In the genomic region with DNA sequence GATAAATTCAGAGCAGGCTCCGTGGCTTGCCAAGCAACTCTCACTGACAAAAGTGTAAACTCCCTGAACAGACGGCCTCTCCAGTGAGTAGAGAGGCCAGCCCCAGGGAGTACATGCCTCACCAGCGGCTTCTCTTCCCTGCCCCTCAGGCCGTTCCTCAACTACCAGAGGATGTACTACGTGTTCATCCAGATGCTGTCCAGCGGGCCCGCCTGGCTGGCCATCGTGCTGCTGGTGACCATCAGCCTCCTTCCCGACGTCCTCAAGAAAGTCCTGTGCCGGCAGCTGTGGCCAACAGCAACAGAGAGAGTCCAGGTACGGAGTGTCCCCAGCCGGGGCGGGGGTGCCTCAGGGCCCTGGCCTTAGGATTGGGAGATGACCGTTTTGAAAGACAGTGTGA, we compare ENCODE assay signal across 15 cellular contexts.
DNase-seq lines count a peak whose midpoint lies in the region; ATAC-seq and TF ChIP-seq lines count a peak whose summit lies in the region.
"Had no signal": no experiment of that assay in that cellular context is flagged by ENCODE, and none has a peak within 500 bp of the region (broad histone marks: within the 10 kb centered on the region; RNA-seq: fewer than 3 reads in every experiment).

No MANE protein-coding gene starts in this region.

- H3K4me1 Mint-ChIP-seq in chondrocyte (ENCODE audit: low read depth), result no peaks in the 10 kb centered on the region
- H3K4me1 Mint-ChIP-seq in naive thymus-derived CD4-positive, alpha-beta T cell, result peaks cover 21 to 33% (median 27%) of the 10 kb centered on the region in 7 donors

- no peak overlapping the region for H3K4me3 ChIP-seq in left ventricle myocardium inferior
- no peak overlapping the region for H3K4me3 ChIP-seq in naive thymus-derived CD4-positive, alpha-beta T cell (ENCODE audit: low read length)
- no peak overlapping the region for H3K4me3 ChIP-seq in suprapubic skin

- TF ChIP-seq POLR2A in suprapubic skin (IDR thresholded peaks at IDR 0.05), result no peak

- H3K36me3 Mint-ChIP-seq in chondrocyte (ENCODE audit: low read depth), result peaks cover 5% of the 10 kb centered on the region
- H3K36me3 Mint-ChIP-seq in naive thymus-derived CD4-positive, alpha-beta T cell, result peaks cover 18 to 60% (median 46%) of the 10 kb centered on the region in 5 donors

- H3K9me3 ChIP-seq in left ventricle myocardium inferior (replicated peaks) (no peaks in the 10 kb centered on the region), suprapubic skin (no peaks in the 10 kb centered on the region)
- peaks cover 0 to 16% (median 3%) of the 10 kb centered on the region in 3 experiments for H3K9me3 ChIP-seq in naive thymus-derived CD4-positive, alpha-beta T cell (ENCODE audit: control insufficient read depth in 2 of 3, low read length in 3 of 3)

- H3K9me3 Mint-ChIP-seq in chondrocyte (ENCODE audit: low read depth), result no peaks in the 10 kb centered on the region
- peaks cover 0 to 29% (median 15%) of the 10 kb centered on the region in 11 donors for H3K9me3 Mint-ChIP-seq in naive thymus-derived CD4-positive, alpha-beta T cell

- POLR2A ChIA-PET in naive thymus-derived CD4-positive, alpha-beta T cell (lab: Charles Lee), result no interaction called here
- POLR2A ChIA-PET in GM10248 (lab: Yijun Ruan, JAX), result no interaction called here

- no peak for TF ChIP-seq EP300 in suprapubic skin (IDR thresholded peaks at IDR 0.05)

- H3K27me3 ChIP-seq in left ventricle myocardium inferior (ENCODE audit: low read depth), result no peaks in the 10 kb centered on the region
- H3K27me3 ChIP-seq in naive thymus-derived CD4-positive, alpha-beta T cell (ENCODE audit: control insufficient read depth in 2 of 2, insufficient read depth in 2 of 2, low read length in 2 of 2), result no peaks in the 10 kb centered on the region
- no peaks in the 10 kb centered on the region for H3K27me3 ChIP-seq in suprapubic skin

- no peak overlapping the region for H3K4me3 Mint-ChIP-seq in chondrocyte (ENCODE audit: unreplicated experiment)
- peak overlapping the region in 2 of 10 donors; percentile 28 to 32 for H3K4me3 Mint-ChIP-seq in naive thymus-derived CD4-positive, alpha-beta T cell

- CTCF ChIA-PET in naive thymus-derived CD4-positive, alpha-beta T cell (lab: Charles Lee), result no interaction called here
- CTCF ChIA-PET in GM10248 (lab: Yijun Ruan, JAX), result interaction anchor here (1.1 to 3.3 kb wide), 7 partner anchors 11 to 243 kb away, joined by 3 to 104 read pairs (median 20); no protein-coding TSS in a partner anchor

- 92% methylated on average over 15 of the region's 15 CpGs for WGBS in suprapubic skin

- H3K27ac ChIP-seq in left ventricle myocardium inferior (replicated peaks), result no peak overlapping the region
- no peak overlapping the region for H3K27ac ChIP-seq in naive thymus-derived CD4-positive, alpha-beta T cell (ENCODE audit: low read depth, low read length)
- no peak overlapping the region for H3K27ac ChIP-seq in suprapubic skin

- no peak for TF ChIP-seq CTCF in left ventricle myocardium inferior (IDR thresholded peaks at IDR 0.05; ENCODE audit: borderline replicate concordance)
- TF ChIP-seq CTCF in chondrocyte (IDR thresholded peaks at IDR 0.05), result no peak
- no peak for TF ChIP-seq CTCF in suprapubic skin (IDR thresholded peaks at IDR 0.05)
- TF ChIP-seq CTCF in GM10248 (IDR thresholded peaks at IDR 0.05; ENCODE audit: control extremely low read depth, extremely low read depth, low read depth, missing control alignments), result no peak

- no peaks in the 10 kb centered on the region for H3K27me3 Mint-ChIP-seq in chondrocyte (ENCODE audit: low read depth)
- peaks cover 0 to 4% (median 0%) of the 10 kb centered on the region in 5 donors for H3K27me3 Mint-ChIP-seq in naive thymus-derived CD4-positive, alpha-beta T cell

- ATAC-seq in Right ventricle myocardium inferior, result no peak
- no peak for ATAC-seq in naive thymus-derived CD4-positive, alpha-beta T cell
- no peak for ATAC-seq in GM18873 (IDR thresholded peaks at IDR 0.05; ENCODE audit: low FRiP score, unreplicated experiment)

- peak; percentile 0 for DNase-seq in left ventricle myocardium inferior
- no peak for DNase-seq in Right ventricle myocardium inferior (ENCODE audit: missing footprints)
- DNase-seq in chondrocyte (ENCODE audit: low spot score), result peak; percentile 90
- DNase-seq in naive thymus-derived CD4-positive, alpha-beta T cell, result no peak
- DNase-seq in suprapubic skin (ENCODE audit: low spot score in 2 of 2), result peak; percentile 44 to 68
- DNase-seq in GM10248 (ENCODE audit: extremely low spot score), result no peak
- DNase-seq: COR-L47, DMS153, HCEC 1CT, IMR-90, NCI-H187 treated with DMSO at 0.1 percent for 48 hours, NCI-H446, NCI-H69, SHP77 treated with DMSO at 0.1 percent for 48 hours had no signal

- H3K4me1 ChIP-seq in left ventricle myocardium inferior (peaks cover 38% of the 10 kb centered on the region), suprapubic skin (no peaks in the 10 kb centered on the region)
- peaks cover 0 to 17% of the 10 kb centered on the region in 2 donors for H3K4me1 ChIP-seq in naive thymus-derived CD4-positive, alpha-beta T cell (ENCODE audit: control insufficient read depth in 2 of 2, insufficient read depth in 2 of 2, low read length in 2 of 2)

- H3K27ac Mint-ChIP-seq in chondrocyte (ENCODE audit: unreplicated experiment), result no peak overlapping the region
- peak overlapping the region in 7 of 9 donors; percentile 57 to 77 (median 69) for H3K27ac Mint-ChIP-seq in naive thymus-derived CD4-positive, alpha-beta T cell

- peaks cover 49% of the 10 kb centered on the region for H3K36me3 ChIP-seq in left ventricle myocardium inferior
- H3K36me3 ChIP-seq in naive thymus-derived CD4-positive, alpha-beta T cell (ENCODE audit: control insufficient read depth in 2 of 3, insufficient read depth in 3 of 3, low read length in 3 of 3), result peaks cover 0 to 42% (median 0%) of the 10 kb centered on the region in 3 experiments
- peaks cover 52% of the 10 kb centered on the region for H3K36me3 ChIP-seq in suprapubic skin

- intact Hi-C loops in left ventricle myocardium inferior (cut with micrococcal nuclease), result no loop called here
- intact Hi-C loops in Right ventricle myocardium inferior (cut with DNase I), result loop anchor here (2.0 kb wide), 1 partner anchor 235 kb away; no protein-coding TSS in a partner anchor
- intact Hi-C loops in naive thymus-derived CD4-positive, alpha-beta T cell (cut with micrococcal nuclease), result no loop called here

Comparison
In these comparisons a context has a peak if more than half of its experiments do, and no peak if none do; other contexts are left out.
1. DNase-seq: peak in left ventricle myocardium inferior (single experiment), chondrocyte (single experiment) and suprapubic skin (2 of 2); none in Right ventricle myocardium inferior (single experiment), naive thymus-derived CD4-positive, alpha-beta T cell (0 of 9) and GM10248 (single experiment).